In the genomic region with DNA sequence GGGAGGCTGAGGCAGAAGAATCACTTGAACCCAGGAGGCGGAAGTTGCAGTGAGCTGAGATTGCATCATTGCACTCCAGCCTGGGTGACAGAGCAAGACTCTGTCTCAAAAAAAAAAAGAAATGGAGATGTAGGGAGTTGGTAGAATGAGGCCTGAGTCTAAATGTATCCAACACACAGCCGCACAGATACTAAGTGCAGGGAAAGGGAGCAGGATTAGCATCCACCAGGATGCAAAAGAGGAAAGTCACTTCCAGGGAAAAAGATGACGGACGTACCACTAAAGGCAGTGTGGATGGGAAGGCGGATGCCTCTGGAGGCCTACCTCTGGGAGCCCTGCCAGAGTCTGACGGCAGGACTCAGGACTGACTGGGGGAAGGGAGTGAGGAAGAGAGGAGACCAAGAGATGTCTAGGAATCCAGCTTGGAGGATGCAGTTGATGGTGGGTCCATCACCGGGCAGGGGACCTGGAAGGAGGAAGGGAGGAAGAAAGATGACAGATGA, we compare ENCODE assay signal across 8 cellular contexts. TPM values are rescaled to one million over a fixed set of nuclear protein-coding genes. Genes with fewer than 3 reads are reported as not detected.
DNase-seq lines count a peak whose midpoint lies in the region; ATAC-seq and TF ChIP-seq lines count a peak whose summit lies in the region.
"Had no signal": no experiment of that assay in that cellular context is flagged by ENCODE, and none has a peak within 500 bp of the region (broad histone marks: within the 10 kb centered on the region; RNA-seq: fewer than 3 reads in every experiment).

No MANE protein-coding gene starts in this region.

- CTCF ChIA-PET in RWPE1 (lab: Yijun Ruan, JAX), result interaction anchor here (0.6 kb wide), 1 partner anchor 14 kb away, joined by 3 read pairs; no protein-coding TSS in a partner anchor

- ATAC-seq in esophagus mucosa, result peak; percentile 19
- ATAC-seq: natural killer cell treated with Interleukin-12 subunit alpha and Interleukin-12 subunit beta and Interleukin-15 and Interleukin-18, amount 100 ng/mL, for 72 hours had no signal

- POLR2A ChIA-PET in RWPE1 (lab: Yijun Ruan, JAX; ENCODE audit: low non-redundant PET), result interaction anchor here (0.6 kb wide), 1 partner anchor 140 kb away, joined by 3 read pairs; no protein-coding TSS in a partner anchor

- DNase-seq in DMS 273 (lab: John Stamatoyannopoulos, UW; ENCODE audit: unreplicated experiment) (peak; percentile 75), RWPE1 (ENCODE audit: low spot score) (no peak), NCI-H1694 treated with DMSO at 0.1 percent for 48 hours (lab: John Stamatoyannopoulos, UW) (no peak)
- DNase-seq: activated CD4-positive, CD25-positive, alpha-beta regulatory T cell; CD8-positive, alpha-beta memory T cell; NCI-H774 had no signal

- no peak overlapping the region; the same call in 1 of the 2 replicates for H3K27ac ChIP-seq in RWPE1

- TF ChIP-seq CTCF in RWPE1 (conservative IDR thresholded peaks at IDR 0.05; ENCODE audit: low read depth), result no peak

RNA-seq across cellular contexts. Expression of gene FAM98C, which starts 6.8 kb away (rescaled TPM):
- 20.8 TPM for total RNA-seq in esophagus mucosa

RNA-seq across cellular contexts. Expression of gene RASGRP4, which starts 16.3 kb away (rescaled TPM):
- total RNA-seq in esophagus mucosa, result 0.24 TPM

RNA-seq across cellular contexts. Expression of gene SPRED3, which starts 21.2 kb away (rescaled TPM):
- total RNA-seq in esophagus mucosa, result 0.56 TPM

RNA-seq across cellular contexts. Expression of gene GGN, which starts 21.8 kb away (rescaled TPM):
- total RNA-seq in esophagus mucosa, result not detected

RNA-seq across cellular contexts. Expression of gene RYR1, which starts 23.8 kb away (rescaled TPM):
- 6.4 TPM for total RNA-seq in esophagus mucosa
